ENCODE assay signal across 1 cellular context in genomic region chr10:75508814-75509306, GRCh38.
TF ChIP-seq lines count a peak whose summit lies in the region.

No MANE protein-coding gene starts in this region.

TF ChIP-seq in HEK293, 187 proteins besides CTCF, POLR2A, EP300 and RAD21 (continued from another document and continues in another):
- TF ChIP-seq ZNF639 (tag by site-specific recombination; IDR thresholded peaks at IDR 0.05) (no peak), PRDM10 (tag by site-specific recombination; IDR thresholded peaks at IDR 0.05) (peak; percentile 66), ZNF18 (tag by site-specific recombination; IDR thresholded peaks at IDR 0.05) (peak; percentile 73; the same call in 1 of the 2 replicates), AEBP2 (tag by site-specific recombination; IDR thresholded peaks at IDR 0.05; ENCODE audit: borderline replicate concordance) (no peak), ZNF626 (tag by site-specific recombination; IDR thresholded peaks at IDR 0.05) (no peak), RBAK (tag by site-specific recombination; IDR thresholded peaks at IDR 0.05) (no peak), ZNF138 (tag by site-specific recombination; IDR thresholded peaks at IDR 0.05; ENCODE audit: borderline replicate concordance) (no peak), ZNF23 (tag by site-specific recombination; IDR thresholded peaks at IDR 0.05; ENCODE audit: borderline replicate concordance) (no peak), OSR2 (tag by site-specific recombination; IDR thresholded peaks at IDR 0.05) (peak; percentile 84), ZNF692 (tag by site-specific recombination; IDR thresholded peaks at IDR 0.05) (peak; percentile 48; the same call in 1 of the 2 replicates), ZNF561 (tag by site-specific recombination; IDR thresholded peaks at IDR 0.05; ENCODE audit: borderline replicate concordance) (0 out of 2 replicates have a peak, but pooled peaks have one; percentile 13), ZNF596 (tag by site-specific recombination; IDR thresholded peaks at IDR 0.05) (peak; percentile 52; the same call in 1 of the 2 replicates), OVOL3 (tag by site-specific recombination; IDR thresholded peaks at IDR 0.05) (peak; percentile 92), ZNF404 (tag by site-specific recombination; IDR thresholded peaks at IDR 0.05) (0 out of 2 replicates have a peak, but pooled peaks have one; percentile 5), FEZF1 (tag by site-specific recombination; IDR thresholded peaks at IDR 0.05) (peak; percentile 92), GFI1B (tag by site-specific recombination; IDR thresholded peaks at IDR 0.05) (peak; percentile 65; the same call in 1 of the 2 replicates), ZBTB44 (tag by site-specific recombination; IDR thresholded peaks at IDR 0.05) (peak; percentile 14; the same call in 1 of the 2 replicates), ZXDB (tag by site-specific recombination; IDR thresholded peaks at IDR 0.05) (peak; percentile 97), ZNF521 (tag by site-specific recombination; IDR thresholded peaks at IDR 0.05) (no peak), ZSCAN16 (tag by site-specific recombination; IDR thresholded peaks at IDR 0.05) (no peak), HOXD13 (CRISPR knock-in tag; IDR thresholded peaks at IDR 0.05; ENCODE audit: borderline replicate concordance) (0 out of 2 replicates have a peak, but pooled peaks have one; percentile 0), ZNF555 (tag by site-specific recombination; conservative IDR thresholded peaks at IDR 0.05) (no peak), ZEB2 (tag by site-specific recombination; IDR thresholded peaks at IDR 0.05) (peak; percentile 52; the same call in 1 of the 2 replicates), SP7 (tag by site-specific recombination; IDR thresholded peaks at IDR 0.05) (peak; percentile 98), ZFP3 (tag by site-specific recombination; IDR thresholded peaks at IDR 0.05; ENCODE audit: low read depth) (no peak; the same call in 1 of the 2 replicates), ZNF449 (tag by site-specific recombination; IDR thresholded peaks at IDR 0.05) (0 out of 2 replicates have a peak, but pooled peaks have one; percentile 31), ZNF529 (tag by site-specific recombination; IDR thresholded peaks at IDR 0.05; ENCODE audit: insufficient replicate concordance) (no peak), ZNF585B (tag by site-specific recombination; IDR thresholded peaks at IDR 0.05) (no peak), ZNF560 (tag by site-specific recombination; IDR thresholded peaks at IDR 0.05; ENCODE audit: borderline replicate concordance) (no peak), GLIS1 (tag by site-specific recombination; IDR thresholded peaks at IDR 0.05) (peak; percentile 60), ZNF677 (tag by site-specific recombination; IDR thresholded peaks at IDR 0.05) (no peak), ZNF629 (tag by site-specific recombination; IDR thresholded peaks at IDR 0.05) (no peak), GLIS2 (tag by site-specific recombination; IDR thresholded peaks at IDR 0.05) (no peak), KLF16 (tag by site-specific recombination; IDR thresholded peaks at IDR 0.05) (peak; percentile 77), GLI2 (tag by site-specific recombination; IDR thresholded peaks at IDR 0.05; ENCODE audit: borderline replicate concordance, low read depth) (peak; percentile 65; the same call in 1 of the 2 replicates), PATZ1 (tag by site-specific recombination; IDR thresholded peaks at IDR 0.05) (0 out of 2 replicates have a peak, but pooled peaks have one; percentile 18), YY1 (tag by site-specific recombination; IDR thresholded peaks at IDR 0.05) (0 out of 2 replicates have a peak, but pooled peaks have one; percentile 27), ZSCAN30 (tag by site-specific recombination; IDR thresholded peaks at IDR 0.05) (no peak; the same call in 1 of the 2 replicates), KLF10 (tag by site-specific recombination; IDR thresholded peaks at IDR 0.05) (peak; percentile 66), ZNF580 (tag by site-specific recombination; IDR thresholded peaks at IDR 0.05) (peak; percentile 86)
